Comparison of ENCODE assay signal across 11 cellular contexts in genomic region chr2:206423147-206423546, GRCh38. TPM values are rescaled to one million over a fixed set of nuclear protein-coding genes. Genes with fewer than 3 reads are reported as not detected.
DNase-seq lines count a peak whose midpoint lies in the region; ATAC-seq and TF ChIP-seq lines count a peak whose summit lies in the region.
"Had no signal": no experiment of that assay in that cellular context is flagged by ENCODE, and none has a peak within 500 bp of the region (broad histone marks: within the 10 kb centered on the region; RNA-seq: fewer than 3 reads in every experiment).

No MANE protein-coding gene starts in this region.

- peak; percentile 60 for ATAC-seq in GM19328 (IDR thresholded peaks at IDR 0.05; ENCODE audit: unreplicated experiment)
- peak; percentile 75 for ATAC-seq in HG03354 (IDR thresholded peaks at IDR 0.05; ENCODE audit: poor library complexity, severe bottlenecking, unreplicated experiment)
- ATAC-seq in SK-N-SH treated with all-trans-retinoic acid at 6 μM for 48 hours: peak; percentile 57; the same call in 1 of the 3 replicates
- no peak for ATAC-seq in HG02610 (IDR thresholded peaks at IDR 0.05; ENCODE audit: unreplicated experiment)

- DNase-seq in lung microvascular endothelial cell (ENCODE audit: low read depth in 2 of 2) (peak; percentile 16 to 40), pons (ENCODE audit: low spot score) (no peak)
- DNase-seq in activated CD8-positive, alpha-beta memory T cell treated with anti-CD3 and anti-CD28 coated beads, Interleukin-2, amount 50 U/mL, for 4 hours: no peak
- DNase-seq: activated CD8-positive, alpha-beta memory T cell treated with anti-CD3 and anti-CD28 coated beads, Interleukin-2, amount 50 U/mL, for 48 hours; aorta; kidney; nephron progenitor cell had no signal

TF ChIP-seq in SK-N-SH treated with all-trans-retinoic acid at 6 μM for 48 hours, 23 proteins besides CTCF, POLR2A, EP300 and RAD21:
- TF ChIP-seq ISL1 (CRISPR knock-in tag; IDR thresholded peaks at IDR 0.05): no peak

RNA-seq across cellular contexts. Expression of gene ADAM23, which starts 20.2 kb away (rescaled TPM):
- 0.60 and 1.5 TPM in 2 replicates for total RNA-seq in lung microvascular endothelial cell

Comparison
In these comparisons a context has a peak if more than half of its experiments do, and no peak if none do; other contexts are left out.
1. DNase-seq: peak in lung microvascular endothelial cell (2 of 2); none in activated CD8-positive, alpha-beta memory T cell treated with anti-CD3 and anti-CD28 coated beads, Interleukin-2, amount 50 U/mL, for 4 hours (single experiment) and pons (single experiment).